Comparison of ENCODE assay signal across 1 cellular context in the genomic region with DNA sequence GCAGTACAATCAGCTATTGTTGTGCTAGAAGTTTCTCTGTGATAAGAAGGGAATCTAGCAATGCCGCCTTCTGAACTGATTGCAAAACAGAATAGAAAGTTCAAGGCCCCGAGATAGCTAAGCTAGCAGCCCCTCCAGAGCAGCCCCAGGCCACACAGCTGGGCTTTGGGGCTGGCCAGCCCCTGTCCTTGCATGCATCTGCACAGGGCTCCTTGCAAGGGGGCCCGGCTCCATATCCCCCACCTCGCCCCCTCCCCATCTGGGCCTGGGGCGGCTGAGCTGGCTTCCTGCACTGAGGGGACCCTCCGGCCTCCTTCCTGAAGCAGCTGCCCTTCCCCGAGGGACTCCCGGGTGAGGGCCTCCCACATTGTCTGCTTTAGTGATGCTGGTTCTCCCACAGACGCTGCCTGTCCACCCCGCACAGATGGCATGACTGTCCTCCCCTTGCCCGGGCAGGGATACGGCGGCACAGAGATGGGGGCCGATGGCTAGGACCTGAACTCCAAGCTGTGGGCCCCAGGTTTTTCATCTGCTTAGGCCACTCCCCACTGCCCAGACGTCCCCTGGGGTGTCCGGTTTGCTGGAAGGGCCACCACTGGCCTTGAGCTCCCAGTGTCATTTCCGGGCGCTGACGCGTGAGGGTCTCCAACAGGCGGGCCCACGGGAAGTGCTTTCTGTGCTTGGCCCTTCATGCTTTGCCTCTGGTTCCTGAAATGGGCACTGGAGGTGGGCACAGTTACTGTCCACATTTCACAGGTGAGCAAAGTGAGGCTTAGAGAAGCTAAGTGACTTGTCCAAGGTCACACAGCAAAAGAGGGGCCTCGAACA.
TF ChIP-seq lines count a peak whose summit lies in the region.

No MANE protein-coding gene starts in this region.

TF ChIP-seq in HepG2, 621 proteins besides CTCF, POLR2A, EP300 and RAD21 (continued from another document and continues in another):
- TF ChIP-seq PRDM10 (CRISPR knock-in tag; IDR thresholded peaks at IDR 0.05; ENCODE audit: low read depth): no peak; the same call in 1 of the 2 replicates
- no peak for TF ChIP-seq ZNF841 (CRISPR knock-in tag; IDR thresholded peaks at IDR 0.05; ENCODE audit: borderline replicate concordance)
- TF ChIP-seq KDM5B (CRISPR knock-in tag; IDR thresholded peaks at IDR 0.05; ENCODE audit: borderline replicate concordance): peak; percentile 56; the same call in 1 of the 2 replicates
- TF ChIP-seq, protein P1, sequence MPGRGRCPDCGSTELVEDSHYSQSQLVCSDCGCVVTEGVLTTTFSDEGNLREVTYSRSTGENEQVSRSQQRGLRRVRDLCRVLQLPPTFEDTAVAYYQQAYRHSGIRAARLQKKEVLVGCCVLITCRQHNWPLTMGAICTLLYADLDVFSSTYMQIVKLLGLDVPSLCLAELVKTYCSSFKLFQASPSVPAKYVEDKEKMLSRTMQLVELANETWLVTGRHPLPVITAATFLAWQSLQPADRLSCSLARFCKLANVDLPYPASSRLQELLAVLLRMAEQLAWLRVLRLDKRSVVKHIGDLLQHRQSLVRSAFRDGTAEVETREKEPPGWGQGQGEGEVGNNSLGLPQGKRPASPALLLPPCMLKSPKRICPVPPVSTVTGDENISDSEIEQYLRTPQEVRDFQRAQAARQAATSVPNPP (CRISPR knock-in tag; IDR thresholded peaks at IDR 0.05): peak; percentile 29; the same call in 1 of the 2 replicates
- no peak for TF ChIP-seq PHB2 (IDR thresholded peaks at IDR 0.05; ENCODE audit: partially characterized antibody)
- no peak for TF ChIP-seq FLYWCH1 (CRISPR knock-in tag; IDR thresholded peaks at IDR 0.05)
- peak; percentile 94 for TF ChIP-seq RXRB (CRISPR knock-in tag; IDR thresholded peaks at IDR 0.05; ENCODE audit: borderline replicate concordance)
- peak; percentile 26 for TF ChIP-seq XRCC5 (optimal IDR thresholded peaks at IDR 0.05; ENCODE audit: low read length)
- no peak for TF ChIP-seq ETS1 (CRISPR knock-in tag; IDR thresholded peaks at IDR 0.05)
- TF ChIP-seq PLSCR1 (CRISPR knock-in tag; IDR thresholded peaks at IDR 0.05; ENCODE audit: borderline replicate concordance): no peak
- no peak for TF ChIP-seq ZNF883 (CRISPR knock-in tag; IDR thresholded peaks at IDR 0.05; ENCODE audit: not compliant biosample characterization)
- peak; percentile 46; the same call in 1 of the 2 replicates for TF ChIP-seq ZNF333 (CRISPR knock-in tag; IDR thresholded peaks at IDR 0.05; ENCODE audit: borderline replicate concordance)
- TF ChIP-seq JARID2 (CRISPR knock-in tag; IDR thresholded peaks at IDR 0.05; ENCODE audit: insufficient replicate concordance): no peak
- TF ChIP-seq AKAP8 (CRISPR knock-in tag; IDR thresholded peaks at IDR 0.05): no peak
- TF ChIP-seq AGO1 (IDR thresholded peaks at IDR 0.05; ENCODE audit: low read depth, low read length, poor library complexity, severe bottlenecking): peak; percentile 20
- TF ChIP-seq ZNF557 (CRISPR knock-in tag; IDR thresholded peaks at IDR 0.05): no peak
- TF ChIP-seq ZNF724P (CRISPR knock-in tag; IDR thresholded peaks at IDR 0.05; ENCODE audit: borderline replicate concordance): no peak
- TF ChIP-seq, protein P2, sequence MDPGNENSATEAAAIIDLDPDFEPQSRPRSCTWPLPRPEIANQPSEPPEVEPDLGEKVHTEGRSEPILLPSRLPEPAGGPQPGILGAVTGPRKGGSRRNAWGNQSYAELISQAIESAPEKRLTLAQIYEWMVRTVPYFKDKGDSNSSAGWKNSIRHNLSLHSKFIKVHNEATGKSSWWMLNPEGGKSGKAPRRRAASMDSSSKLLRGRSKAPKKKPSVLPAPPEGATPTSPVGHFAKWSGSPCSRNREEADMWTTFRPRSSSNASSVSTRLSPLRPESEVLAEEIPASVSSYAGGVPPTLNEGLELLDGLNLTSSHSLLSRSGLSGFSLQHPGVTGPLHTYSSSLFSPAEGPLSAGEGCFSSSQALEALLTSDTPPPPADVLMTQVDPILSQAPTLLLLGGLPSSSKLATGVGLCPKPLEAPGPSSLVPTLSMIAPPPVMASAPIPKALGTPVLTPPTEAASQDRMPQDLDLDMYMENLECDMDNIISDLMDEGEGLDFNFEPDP (CRISPR knock-in tag; conservative IDR thresholded peaks at IDR 0.05): no peak
- TF ChIP-seq NFE2L2 (IDR thresholded peaks at IDR 0.05; ENCODE audit: low read length): no peak
- no peak for TF ChIP-seq SOX13 (IDR thresholded peaks at IDR 0.05)
- TF ChIP-seq SOX13 (CRISPR knock-in tag; conservative IDR thresholded peaks at IDR 0.05 in 1 of 2, IDR thresholded peaks at IDR 0.05 in 1 of 2): peak in 1 of 2 experiments; percentile 99; a peak in 2 of 4 replicates
- TF ChIP-seq KDM6A (CRISPR knock-in tag; IDR thresholded peaks at IDR 0.05; ENCODE audit: low read depth): 0 out of 2 replicates have a peak, but pooled peaks have one; percentile 13
- no peak for TF ChIP-seq POGZ (CRISPR knock-in tag; IDR thresholded peaks at IDR 0.05)
- TF ChIP-seq KMT2B (CRISPR knock-in tag; IDR thresholded peaks at IDR 0.05): no peak
- TF ChIP-seq DPF2 (CRISPR knock-in tag; IDR thresholded peaks at IDR 0.05; ENCODE audit: borderline replicate concordance, low read depth): peak; percentile 92
- no peak for TF ChIP-seq ZNF256 (CRISPR knock-in tag; conservative IDR thresholded peaks at IDR 0.05)
- TF ChIP-seq ZBTB38 (CRISPR knock-in tag; IDR thresholded peaks at IDR 0.05): no peak; the same call in none of the 2 replicates
- no peak for TF ChIP-seq ATM (IDR thresholded peaks at IDR 0.05; ENCODE audit: borderline replicate concordance)
- peak; percentile 81; the same call in 1 of the 2 replicates for TF ChIP-seq PITX1 (CRISPR knock-in tag; IDR thresholded peaks at IDR 0.05)
- TF ChIP-seq GATAD1 (CRISPR knock-in tag; IDR thresholded peaks at IDR 0.05): no peak
- TF ChIP-seq PPARG (CRISPR knock-in tag; conservative IDR thresholded peaks at IDR 0.05): peak; percentile 91
- TF ChIP-seq, protein P3, sequence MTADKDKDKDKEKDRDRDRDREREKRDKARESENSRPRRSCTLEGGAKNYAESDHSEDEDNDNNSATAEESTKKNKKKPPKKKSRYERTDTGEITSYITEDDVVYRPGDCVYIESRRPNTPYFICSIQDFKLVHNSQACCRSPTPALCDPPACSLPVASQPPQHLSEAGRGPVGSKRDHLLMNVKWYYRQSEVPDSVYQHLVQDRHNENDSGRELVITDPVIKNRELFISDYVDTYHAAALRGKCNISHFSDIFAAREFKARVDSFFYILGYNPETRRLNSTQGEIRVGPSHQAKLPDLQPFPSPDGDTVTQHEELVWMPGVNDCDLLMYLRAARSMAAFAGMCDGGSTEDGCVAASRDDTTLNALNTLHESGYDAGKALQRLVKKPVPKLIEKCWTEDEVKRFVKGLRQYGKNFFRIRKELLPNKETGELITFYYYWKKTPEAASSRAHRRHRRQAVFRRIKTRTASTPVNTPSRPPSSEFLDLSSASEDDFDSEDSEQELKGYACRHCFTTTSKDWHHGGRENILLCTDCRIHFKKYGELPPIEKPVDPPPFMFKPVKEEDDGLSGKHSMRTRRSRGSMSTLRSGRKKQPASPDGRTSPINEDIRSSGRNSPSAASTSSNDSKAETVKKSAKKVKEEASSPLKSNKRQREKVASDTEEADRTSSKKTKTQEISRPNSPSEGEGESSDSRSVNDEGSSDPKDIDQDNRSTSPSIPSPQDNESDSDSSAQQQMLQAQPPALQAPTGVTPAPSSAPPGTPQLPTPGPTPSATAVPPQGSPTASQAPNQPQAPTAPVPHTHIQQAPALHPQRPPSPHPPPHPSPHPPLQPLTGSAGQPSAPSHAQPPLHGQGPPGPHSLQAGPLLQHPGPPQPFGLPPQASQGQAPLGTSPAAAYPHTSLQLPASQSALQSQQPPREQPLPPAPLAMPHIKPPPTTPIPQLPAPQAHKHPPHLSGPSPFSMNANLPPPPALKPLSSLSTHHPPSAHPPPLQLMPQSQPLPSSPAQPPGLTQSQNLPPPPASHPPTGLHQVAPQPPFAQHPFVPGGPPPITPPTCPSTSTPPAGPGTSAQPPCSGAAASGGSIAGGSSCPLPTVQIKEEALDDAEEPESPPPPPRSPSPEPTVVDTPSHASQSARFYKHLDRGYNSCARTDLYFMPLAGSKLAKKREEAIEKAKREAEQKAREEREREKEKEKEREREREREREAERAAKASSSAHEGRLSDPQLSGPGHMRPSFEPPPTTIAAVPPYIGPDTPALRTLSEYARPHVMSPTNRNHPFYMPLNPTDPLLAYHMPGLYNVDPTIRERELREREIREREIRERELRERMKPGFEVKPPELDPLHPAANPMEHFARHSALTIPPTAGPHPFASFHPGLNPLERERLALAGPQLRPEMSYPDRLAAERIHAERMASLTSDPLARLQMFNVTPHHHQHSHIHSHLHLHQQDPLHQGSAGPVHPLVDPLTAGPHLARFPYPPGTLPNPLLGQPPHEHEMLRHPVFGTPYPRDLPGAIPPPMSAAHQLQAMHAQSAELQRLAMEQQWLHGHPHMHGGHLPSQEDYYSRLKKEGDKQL (CRISPR knock-in tag; IDR thresholded peaks at IDR 0.05; ENCODE audit: low read depth): peak; percentile 53; the same call in 1 of the 2 replicates
- no peak for TF ChIP-seq MAF1 (CRISPR knock-in tag; IDR thresholded peaks at IDR 0.05; ENCODE audit: borderline replicate concordance)
- no peak for TF ChIP-seq TCF12 (IDR thresholded peaks at IDR 0.05)
- peak; percentile 79 for TF ChIP-seq TCF12 (CRISPR knock-in tag; IDR thresholded peaks at IDR 0.05)
- TF ChIP-seq, protein P4, sequence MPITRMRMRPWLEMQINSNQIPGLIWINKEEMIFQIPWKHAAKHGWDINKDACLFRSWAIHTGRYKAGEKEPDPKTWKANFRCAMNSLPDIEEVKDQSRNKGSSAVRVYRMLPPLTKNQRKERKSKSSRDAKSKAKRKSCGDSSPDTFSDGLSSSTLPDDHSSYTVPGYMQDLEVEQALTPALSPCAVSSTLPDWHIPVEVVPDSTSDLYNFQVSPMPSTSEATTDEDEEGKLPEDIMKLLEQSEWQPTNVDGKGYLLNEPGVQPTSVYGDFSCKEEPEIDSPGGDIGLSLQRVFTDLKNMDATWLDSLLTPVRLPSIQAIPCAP (CRISPR knock-in tag; IDR thresholded peaks at IDR 0.05; ENCODE audit: low read depth): no peak
- TF ChIP-seq, protein P5, sequence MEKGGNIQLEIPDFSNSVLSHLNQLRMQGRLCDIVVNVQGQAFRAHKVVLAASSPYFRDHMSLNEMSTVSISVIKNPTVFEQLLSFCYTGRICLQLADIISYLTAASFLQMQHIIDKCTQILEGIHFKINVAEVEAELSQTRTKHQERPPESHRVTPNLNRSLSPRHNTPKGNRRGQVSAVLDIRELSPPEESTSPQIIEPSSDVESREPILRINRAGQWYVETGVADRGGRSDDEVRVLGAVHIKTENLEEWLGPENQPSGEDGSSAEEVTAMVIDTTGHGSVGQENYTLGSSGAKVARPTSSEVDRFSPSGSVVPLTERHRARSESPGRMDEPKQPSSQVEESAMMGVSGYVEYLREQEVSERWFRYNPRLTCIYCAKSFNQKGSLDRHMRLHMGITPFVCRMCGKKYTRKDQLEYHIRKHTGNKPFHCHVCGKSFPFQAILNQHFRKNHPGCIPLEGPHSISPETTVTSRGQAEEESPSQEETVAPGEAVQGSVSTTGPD (CRISPR knock-in tag; IDR thresholded peaks at IDR 0.05): 0 out of 2 replicates have a peak, but pooled peaks have one; percentile 23
- no peak for TF ChIP-seq BORCS8-MEF2B (CRISPR knock-in tag; IDR thresholded peaks at IDR 0.05)
